Comparison of ENCODE assay signal across 15 cellular contexts in the genomic region with DNA sequence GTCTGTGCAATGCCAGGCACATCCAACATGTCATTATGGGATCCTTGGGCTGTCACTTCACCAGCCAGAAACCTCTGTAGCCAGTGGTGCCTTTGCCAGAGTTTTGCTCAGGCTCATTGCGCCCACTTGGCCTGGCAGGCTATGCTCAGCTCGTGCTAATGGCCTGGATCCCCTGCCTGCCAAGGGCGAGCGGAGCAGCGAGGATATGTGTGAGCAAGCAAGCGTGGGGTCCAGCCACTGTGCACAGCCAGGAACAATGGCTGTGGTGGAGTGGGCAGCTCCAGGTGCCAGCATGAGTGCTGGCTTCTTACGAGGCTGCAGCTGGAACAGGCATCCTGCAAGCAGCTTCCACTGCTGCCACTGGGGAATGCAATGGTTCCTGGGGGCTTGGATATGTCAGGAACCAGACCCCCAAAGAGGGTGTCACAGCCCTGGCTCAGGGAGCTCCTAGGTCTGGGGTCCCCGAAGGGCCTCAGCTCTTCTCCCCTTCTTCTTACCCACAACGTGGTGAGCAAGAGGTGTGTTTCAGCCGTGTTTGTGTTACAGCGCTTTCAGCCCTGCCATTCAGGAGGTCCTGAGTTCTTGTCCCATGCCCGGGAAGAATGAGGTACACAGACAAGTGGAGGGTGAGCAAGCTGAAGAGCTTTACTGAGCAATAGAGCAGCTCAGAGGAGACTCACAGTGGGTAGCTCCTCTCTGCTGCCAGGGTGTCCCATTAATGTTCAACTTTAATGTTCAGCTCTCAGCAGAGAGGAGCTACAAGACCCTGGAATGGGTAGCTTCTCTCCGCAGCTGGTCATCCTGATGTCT. TPM values are rescaled to one million over a fixed set of nuclear protein-coding genes. Genes with fewer than 3 reads are reported as not detected.
A peak's percentile ranks its signal among the peaks of the same experiment; 100 is the strongest.
DNase-seq lines count a peak whose midpoint lies in the region; ATAC-seq, FAIRE-seq and TF ChIP-seq lines count a peak whose summit lies in the region.
"Had no signal": no experiment of that assay in that cellular context is flagged by ENCODE, and none has a peak within 500 bp of the region (broad histone marks: within the 10 kb centered on the region; RNA-seq: fewer than 3 reads in every experiment).

No MANE protein-coding gene starts in this region.

- DNase-seq in activated naive CD8-positive, alpha-beta T cell treated with anti-CD3 and anti-CD28 coated beads, Interleukin-2, amount 10 ng/mL, durations not matched to agents 7 days and 5 days: no peak
- DNase-seq in activated naive CD8-positive, alpha-beta T cell treated with anti-CD3 and anti-CD28 coated beads for 36 hours: no peak
- DNase-seq in astrocyte (ENCODE audit: low read depth) (no peak), upper lobe of left lung (no peak), aorta (no peak), islet precursor cell (no peak)
- DNase-seq: activated CD4-positive, alpha-beta T cell treated with anti-CD3 and anti-CD28 coated beads, Interleukin-2, amount 50 U/mL, for 48 hours; activated T-cell treated with anti-CD3 and anti-CD28 coated beads, Interleukin-2, amount 50 U/mL, for 48 hours; Caco-2; effector memory CD4-positive, alpha-beta T cell; NCI-H1930; nephron progenitor cell; stimulated activated CD4-positive, alpha-beta T cell treated with anti-CD3 and anti-CD28 coated beads, Interleukin-15, amount 100 ng/mL, for 24 hours had no signal

- 94% methylated on average over 13 of the region's 13 CpGs for WGBS in liver
- WGBS in upper lobe of left lung, 2 donors: 90 to 95% methylated on average over 10 to 13 of the region's 13 CpGs
- WGBS in aorta, 2 donors: 72 to 78% methylated on average over 13 of the region's 13 CpGs

- no peak overlapping the region for H3K4me3 ChIP-seq in astrocyte (ENCODE audit: insufficient read depth, low read depth, low read length)
- H3K4me3 ChIP-seq in liver (ENCODE audit: low read depth in 1 of 3, low read length in 3 of 3): no peak overlapping the region
- no peak overlapping the region for H3K4me3 ChIP-seq in upper lobe of left lung
- no peak overlapping the region for H3K4me3 ChIP-seq in aorta (ENCODE audit: low read length in 2 of 2)

- intact Hi-C loops in aorta (cut with DNase I): no loop called here

- H3K36me3 ChIP-seq in astrocyte (ENCODE audit: insufficient read depth, low read length) (no peaks in the 10 kb centered on the region), liver (ENCODE audit: control insufficient read depth in 4 of 4, insufficient read depth in 3 of 4, low read depth in 1 of 4, low read length in 3 of 4) (no peaks in the 10 kb centered on the region), upper lobe of left lung (no peaks in the 10 kb centered on the region), aorta (ENCODE audit: control insufficient read depth in 1 of 2, insufficient read depth in 2 of 2, low read length in 1 of 2) (no peaks in the 10 kb centered on the region)

- no peak for TF ChIP-seq EP300 in upper lobe of left lung (IDR thresholded peaks at IDR 0.05)

- H3K9ac ChIP-seq in astrocyte (ENCODE audit: low read length) (no peak overlapping the region), liver (ENCODE audit: low read depth in 1 of 2, low read length in 2 of 2) (no peak overlapping the region)

- peaks cover 12% of the 10 kb centered on the region for H3K36me3 Mint-ChIP-seq in activated naive CD8-positive, alpha-beta T cell treated with anti-CD3 and anti-CD28 coated beads, Interleukin-2, amount 10 ng/mL, durations not matched to agents 7 days and 5 days
- H3K36me3 Mint-ChIP-seq in activated naive CD8-positive, alpha-beta T cell treated with anti-CD3 and anti-CD28 coated beads for 36 hours: no peaks in the 10 kb centered on the region
- H3K36me3 Mint-ChIP-seq in astrocyte (ENCODE audit: low read depth, unreplicated experiment): no peaks in the 10 kb centered on the region

- peaks cover 2% of the 10 kb centered on the region for H3K9me3 Mint-ChIP-seq in activated naive CD8-positive, alpha-beta T cell treated with anti-CD3 and anti-CD28 coated beads, Interleukin-2, amount 10 ng/mL, durations not matched to agents 7 days and 5 days
- no peaks in the 10 kb centered on the region for H3K9me3 Mint-ChIP-seq in activated naive CD8-positive, alpha-beta T cell treated with anti-CD3 and anti-CD28 coated beads for 36 hours
- no peaks in the 10 kb centered on the region for H3K9me3 Mint-ChIP-seq in astrocyte (ENCODE audit: unreplicated experiment)

- H3K9me3 ChIP-seq in astrocyte (ENCODE audit: insufficient read depth, low read depth, low read length) (peaks cover 4% of the 10 kb centered on the region), liver (ENCODE audit: control insufficient read depth in 4 of 4, low read length in 3 of 4) (peaks cover 0 to 5% (median 2%) of the 10 kb centered on the region in 4 donors), upper lobe of left lung (no peaks in the 10 kb centered on the region), aorta (ENCODE audit: control insufficient read depth, low read length) (no peaks in the 10 kb centered on the region)

- H4K20me1 ChIP-seq in astrocyte (ENCODE audit: insufficient read depth, low read length): no peaks in the 10 kb centered on the region

- TF ChIP-seq CTCF in astrocyte (IDR thresholded peaks at IDR 0.05; ENCODE audit: insufficient read depth, low read depth, low read length): no peak
- TF ChIP-seq CTCF in liver (IDR thresholded peaks at IDR 0.05; ENCODE audit: low read depth, low read length, missing input control): no peak
- no peak for TF ChIP-seq CTCF in upper lobe of left lung (IDR thresholded peaks at IDR 0.05)

- no peak overlapping the region for H2AFZ ChIP-seq in astrocyte (ENCODE audit: low read depth, low read length)

- H3K4me2 ChIP-seq in astrocyte (ENCODE audit: low read length): peak overlapping the region; percentile 77

- POLR2A ChIA-PET in activated naive CD8-positive, alpha-beta T cell treated with anti-CD3 and anti-CD28 coated beads, Interleukin-2, amount 10 ng/mL, durations not matched to agents 7 days and 5 days (lab: Charles Lee): interaction anchor here (1.3 to 5.8 kb wide), 5 partner anchors 12 to 68 kb away, joined by 3 to 55 read pairs (median 4); no protein-coding TSS in a partner anchor

- H3K27ac ChIP-seq in astrocyte (ENCODE audit: low read depth, low read length) (no peak overlapping the region), liver (ENCODE audit: low read depth in 1 of 2, low read length in 2 of 2) (peak overlapping the region; percentile 6 to 28), upper lobe of left lung (peak overlapping the region; percentile 86 to 96 (median 91)), aorta (ENCODE audit: low read depth in 1 of 2, low read length in 2 of 2) (no peak overlapping the region)

- H3K27ac Mint-ChIP-seq in activated naive CD8-positive, alpha-beta T cell treated with anti-CD3 and anti-CD28 coated beads, Interleukin-2, amount 10 ng/mL, durations not matched to agents 7 days and 5 days: peak overlapping the region; percentile 25
- no peak overlapping the region for H3K27ac Mint-ChIP-seq in activated naive CD8-positive, alpha-beta T cell treated with anti-CD3 and anti-CD28 coated beads for 36 hours
- H3K27ac Mint-ChIP-seq in astrocyte (ENCODE audit: unreplicated experiment): no peak overlapping the region
- H3K27ac Mint-ChIP-seq: nephron progenitor cell had no signal

- H3K4me1 ChIP-seq in astrocyte (ENCODE audit: insufficient read depth, low read length) (peaks cover 61% of the 10 kb centered on the region), liver (ENCODE audit: control insufficient read depth in 4 of 4, insufficient read depth in 4 of 4, low read length in 3 of 4) (peaks cover 0 to 4% (median 1%) of the 10 kb centered on the region in 4 donors), upper lobe of left lung (peaks cover 66 to 73% (median 68%) of the 10 kb centered on the region in 4 donors), aorta (ENCODE audit: control insufficient read depth in 1 of 2, insufficient read depth in 2 of 2, low read length in 2 of 2) (no peaks in the 10 kb centered on the region)

- no peak overlapping the region for H3K4me3 Mint-ChIP-seq in activated naive CD8-positive, alpha-beta T cell treated with anti-CD3 and anti-CD28 coated beads, Interleukin-2, amount 10 ng/mL, durations not matched to agents 7 days and 5 days
- no peak overlapping the region for H3K4me3 Mint-ChIP-seq in activated naive CD8-positive, alpha-beta T cell treated with anti-CD3 and anti-CD28 coated beads for 36 hours
- no peak overlapping the region for H3K4me3 Mint-ChIP-seq in astrocyte (ENCODE audit: unreplicated experiment)
- H3K4me3 Mint-ChIP-seq: nephron progenitor cell had no signal

- no peak for TF ChIP-seq POLR2A in upper lobe of left lung (IDR thresholded peaks at IDR 0.05)

- H3K27me3 ChIP-seq in astrocyte (ENCODE audit: insufficient read depth, low read length) (no peaks in the 10 kb centered on the region), liver (ENCODE audit: control insufficient read depth in 4 of 4, insufficient read depth in 4 of 4, low read length in 3 of 4) (no peaks in the 10 kb centered on the region), upper lobe of left lung (no peaks in the 10 kb centered on the region), aorta (ENCODE audit: control insufficient read depth in 1 of 2, insufficient read depth in 2 of 2, low read length in 1 of 2) (no peaks in the 10 kb centered on the region)

- no peak for TF ChIP-seq RAD21 in liver (IDR thresholded peaks at IDR 0.05)

- no peak for FAIRE-seq in astrocyte (lab: Jason Lieb, UNC)

- no peaks in the 10 kb centered on the region for H3K27me3 Mint-ChIP-seq in activated naive CD8-positive, alpha-beta T cell treated with anti-CD3 and anti-CD28 coated beads, Interleukin-2, amount 10 ng/mL, durations not matched to agents 7 days and 5 days
- H3K27me3 Mint-ChIP-seq in activated naive CD8-positive, alpha-beta T cell treated with anti-CD3 and anti-CD28 coated beads for 36 hours: no peaks in the 10 kb centered on the region
- no peaks in the 10 kb centered on the region for H3K27me3 Mint-ChIP-seq in astrocyte (ENCODE audit: low read depth, unreplicated experiment)

- H3K79me2 ChIP-seq in astrocyte (ENCODE audit: insufficient read depth, low read length): no peaks in the 10 kb centered on the region

- ATAC-seq in activated naive CD8-positive, alpha-beta T cell treated with anti-CD3 and anti-CD28 coated beads, Interleukin-2, amount 10 ng/mL, durations not matched to agents 7 days and 5 days (ENCODE audit: low read depth): no peak
- no peak for ATAC-seq in upper lobe of left lung (ENCODE audit: low FRiP score in 2 of 2)
- no peak for ATAC-seq in HG02588 (IDR thresholded peaks at IDR 0.05; ENCODE audit: unreplicated experiment)
- no peak for ATAC-seq in aorta (ENCODE audit: low FRiP score)

- peaks cover 53% of the 10 kb centered on the region for H3K4me1 Mint-ChIP-seq in activated naive CD8-positive, alpha-beta T cell treated with anti-CD3 and anti-CD28 coated beads, Interleukin-2, amount 10 ng/mL, durations not matched to agents 7 days and 5 days
- peaks cover 31% of the 10 kb centered on the region for H3K4me1 Mint-ChIP-seq in activated naive CD8-positive, alpha-beta T cell treated with anti-CD3 and anti-CD28 coated beads for 36 hours
- H3K4me1 Mint-ChIP-seq in astrocyte (ENCODE audit: low read depth, unreplicated experiment): peaks cover 27% of the 10 kb centered on the region

RNA-seq across cellular contexts. Expression of a gene that starts 22.3 kb away (rescaled TPM):
- total RNA-seq in activated naive CD8-positive, alpha-beta T cell treated with anti-CD3 and anti-CD28 coated beads, Interleukin-2, amount 10 ng/mL, durations not matched to agents 7 days and 5 days: 10 to 100 TPM; 72.6 to 75.2 TPM
- 100 to 1,000 TPM in 1 of 2 experiments, 10 to 100 TPM in 1; 99.6 to 102 TPM for total RNA-seq in activated naive CD8-positive, alpha-beta T cell treated with anti-CD3 and anti-CD28 coated beads for 36 hours
- total RNA-seq in astrocyte: 55.9 and 63.5 TPM in 2 replicates
- 10 to 100 TPM; 21.1 to 62.1 TPM for total RNA-seq in liver
- polyA plus RNA-seq in liver: 10 to 100 TPM; 13.7 to 17.8 TPM
- 10 to 100 TPM; 39.8 to 94.2 (median 49.0) TPM for total RNA-seq in upper lobe of left lung
- total RNA-seq in aorta: 10 to 100 TPM; 30.1 to 32.4 TPM
- polyA plus RNA-seq in aorta: 10 to 100 TPM; 15.6 to 18.2 TPM

Comparison
In these comparisons a context has a peak if more than half of its experiments do, and no peak if none do; other contexts are left out.
1. H3K27ac ChIP-seq: peak in liver (2 of 2) and upper lobe of left lung (4 of 4); none in astrocyte (single experiment) and aorta (0 of 2).